In the genomic region with DNA sequence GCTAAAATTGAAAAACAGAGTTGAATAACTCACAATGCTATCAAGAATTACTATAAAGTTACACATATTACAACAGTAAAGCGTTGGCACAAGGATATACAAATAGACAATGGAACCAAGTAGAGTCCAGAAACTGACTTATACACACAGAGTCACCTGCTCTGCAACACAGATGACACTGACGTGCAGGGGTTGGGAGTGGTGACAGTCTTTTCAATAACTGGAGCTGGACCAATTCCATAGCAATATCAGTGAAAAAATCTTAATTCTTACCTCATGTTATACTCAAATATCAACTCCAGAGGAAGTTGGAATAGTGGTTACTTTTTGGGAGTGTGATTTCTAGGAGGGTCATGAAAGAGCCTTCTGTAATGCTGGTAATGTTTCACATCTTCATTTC, we compare ENCODE assay signal across 26 cellular contexts.
"Had no signal": no experiment of that assay in that cellular context is flagged by ENCODE, and none has a peak within 500 bp of the region (broad histone marks: within the 10 kb centered on the region; RNA-seq: fewer than 3 reads in every experiment).

No MANE protein-coding gene starts in this region.

- H3K27ac ChIP-seq: stomach, suprapubic skin, testis, thoracic aorta, thyroid gland, tibial artery, tibial nerve, transverse colon, upper lobe of left lung, upper lobe of right lung, uterus, vagina had no signal

- H3K4me1 ChIP-seq: stomach, suprapubic skin, testis, thyroid gland, tibial artery, tibial nerve, transverse colon, upper lobe of left lung, upper lobe of right lung, uterus, vagina had no signal

- H3K36me3 ChIP-seq: stomach, suprapubic skin, thoracic aorta, thyroid gland, tibial artery, tibial nerve, transverse colon, upper lobe of left lung, upper lobe of right lung, uterus, vagina had no signal

- H3K4me3 ChIP-seq: stomach, suprapubic skin, testis, thoracic aorta, thyroid gland, tibial artery, tibial nerve, transverse colon, upper lobe of left lung, upper lobe of right lung, uterus, vagina had no signal

- H3K27me3 ChIP-seq: stomach, suprapubic skin, testis, thyroid gland, tibial artery, tibial nerve, transverse colon, upper lobe of left lung, upper lobe of right lung, uterus, vagina had no signal

- ATAC-seq: stimulated activated effector memory CD8-positive, alpha-beta T cell treated with anti-CD3 and anti-CD28 coated beads, Interleukin-12 subunit alpha, Interleukin-12 subunit beta, amount 100 ng/mL, for 72 hours; stimulated activated memory B cell treated with anti-CD40 and anti-IgM and Interleukin-4, amounts not matched to agents 10 μg/mL and 1 μg/mL and 100 μg/mL, for 72 hours; stimulated activated naive B cell treated with anti-CD40 and anti-IgM and Interleukin-4, amounts not matched to agents 10 μg/mL and 1 μg/mL and 100 μg/mL, for 72 hours; stimulated activated naive CD8-positive, alpha-beta T cell treated with anti-CD3 and anti-CD28 coated beads, Interleukin-15, amount 100 ng/mL, for 72 hours; stimulated activated naive CD8-positive, alpha-beta T cell treated with anti-CD3 and anti-CD28 coated beads, Interleukin-15, Interleukin-2, amounts not matched to agents 100 U/mL and 50 U/mL, for 24 hours; upper lobe of right lung had no signal

- H3K9me3 ChIP-seq: testis, thoracic aorta, thyroid gland, transverse colon, upper lobe of right lung, uterus, vagina had no signal

- DNase-seq: stimulated activated CD4-positive, alpha-beta T cell treated with anti-CD3 and anti-CD28 coated beads, Interleukin-2, amount 100 ng/mL, for 48 hours; stimulated activated CD4-positive, alpha-beta T cell treated with anti-CD3 and anti-CD28 coated beads, Interleukin-4, amount 100 ng/mL, for 1 hour; stimulated activated CD4-positive, alpha-beta T cell treated with anti-CD3 and anti-CD28 coated beads, Interleukin-4, amount 100 ng/mL, for 24 hours; stimulated activated CD4-positive, alpha-beta T cell treated with anti-CD3 and anti-CD28 coated beads, Interleukin-4, amount 100 ng/mL, for 4 hours; stimulated activated CD8-positive, alpha-beta memory T cell treated with anti-CD3 and anti-CD28 coated beads, Interleukin-4, amount 100 ng/mL, for 48 hours; stimulated activated naive B cell treated with anti-CD40 and anti-IgM and Interleukin-4, amounts not matched to agents 10 μg/mL and 1 μg/mL and 100 μg/mL, for 72 hours; stimulated activated naive CD4-positive, alpha-beta T cell; stimulated activated naive CD4-positive, alpha-beta T cell treated with Interleukin-2 at 50 U/mL for 16 hours; stimulated activated naive CD8-positive, alpha-beta T cell treated with anti-CD3 and anti-CD28 coated beads, Interleukin-15, amount 100 ng/mL, for 72 hours; stimulated activated naive CD8-positive, alpha-beta T cell treated with anti-CD3 and anti-CD28 coated beads, Interleukin-15, Interleukin-2, amounts not matched to agents 100 U/mL and 50 U/mL, for 24 hours; stomach; substantia nigra; testis; thyroid gland; tibial artery; transverse colon; trophoblast cell; upper lobe of left lung; upper lobe of right lung; uterus had no signal
